In the genomic region with DNA sequence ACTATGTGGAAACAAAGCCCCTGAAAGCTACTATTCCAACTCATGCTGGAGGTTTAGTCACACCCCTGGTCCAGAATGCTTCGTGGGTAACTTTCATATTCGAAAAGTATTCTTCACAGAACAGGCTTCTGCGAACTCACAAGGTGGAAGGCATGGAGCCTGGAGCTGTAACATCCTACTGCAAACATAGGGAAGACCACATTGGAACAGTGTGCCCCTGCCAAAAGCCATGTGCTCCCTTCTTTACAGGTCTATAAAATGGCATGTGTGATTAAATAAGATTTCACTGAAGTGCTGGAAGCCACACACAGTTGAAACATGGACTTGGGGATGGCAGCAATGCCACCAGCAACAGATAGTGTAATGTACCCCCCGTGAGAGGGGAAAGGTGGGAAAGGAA, we compare ENCODE assay signal across 1 cellular context.
TF ChIP-seq lines count a peak whose summit lies in the region.

No MANE protein-coding gene starts in this region.

TF ChIP-seq in SK-N-SH treated with all-trans-retinoic acid at 6 μM for 48 hours, 23 proteins besides CTCF, POLR2A, EP300 and RAD21 (continued from another document):
- no peak for TF ChIP-seq PATZ1 (CRISPR knock-in tag; IDR thresholded peaks at IDR 0.05; ENCODE audit: borderline replicate concordance)
- TF ChIP-seq ZNF70 (CRISPR knock-in tag; IDR thresholded peaks at IDR 0.05): no peak
- TF ChIP-seq ISL1 (CRISPR knock-in tag; IDR thresholded peaks at IDR 0.05): no peak
